ENCODE assay signal across 9 cellular contexts in genomic region chr22:20267441-20268288, GRCh38. TPM values are rescaled to one million over a fixed set of nuclear protein-coding genes. Genes with fewer than 3 reads are reported as not detected.
A peak's percentile ranks its signal among the peaks of the same experiment; 100 is the strongest.
DNase-seq lines count a peak whose midpoint lies in the region; ATAC-seq and TF ChIP-seq lines count a peak whose summit lies in the region.
"Had no signal": no experiment of that assay in that cellular context is flagged by ENCODE, and none has a peak within 500 bp of the region (broad histone marks: within the 10 kb centered on the region; RNA-seq: fewer than 3 reads in every experiment).

No MANE protein-coding gene starts in this region.

- intact Hi-C loops in right lobe of liver (cut with DNase I), result no loop called here

- peaks cover 4% of the 10 kb centered on the region for H3K4me1 Mint-ChIP-seq in type B pancreatic cell (ENCODE audit: unreplicated experiment)

- H3K36me3 Mint-ChIP-seq in activated naive CD4-positive, alpha-beta T cell treated with anti-CD3 and anti-CD28 coated beads, Interleukin-2, amount 50 U/mL, for 72 hours, result no peaks in the 10 kb centered on the region
- no peaks in the 10 kb centered on the region for H3K36me3 Mint-ChIP-seq in type B pancreatic cell

- no peaks in the 10 kb centered on the region for H3K36me3 ChIP-seq in right lobe of liver

- H3K9me3 ChIP-seq in right lobe of liver, result no peaks in the 10 kb centered on the region

- DNase-seq in activated naive CD4-positive, alpha-beta T cell treated with Interleukin-2 at 50 U/mL for 16 hours, result peak; percentile 16
- no peak for DNase-seq in activated naive CD4-positive, alpha-beta T cell treated with anti-CD3 and anti-CD28 coated beads, Interleukin-2, amount 50 U/mL, for 72 hours (ENCODE audit: low spot score in 2 of 2)
- DNase-seq in right lobe of liver, result peak in 1 of 3 donors; percentile 50
- DNase-seq in type B pancreatic cell (ENCODE audit: extremely low spot score, unreplicated experiment), result no peak
- no peak for DNase-seq in epidermal melanocyte (ENCODE audit: insufficient read length, low spot score)
- no peak for DNase-seq in SKM-1 (lab: John Stamatoyannopoulos, UW; ENCODE audit: unreplicated experiment)
- no peak for DNase-seq in activated CD8-positive, alpha-beta memory T cell treated with anti-CD3 and anti-CD28 coated beads, Interleukin-2, amount 50 U/mL, for 48 hours

- H3K27me3 Mint-ChIP-seq in type B pancreatic cell, result no peaks in the 10 kb centered on the region

- H3K4me3 Mint-ChIP-seq in type B pancreatic cell, result peak overlapping the region; percentile 62

- WGBS in right lobe of liver (ENCODE audit: insufficient coverage, low coverage, low lambda C conversion rate, missing lambda C conversion rate), result no CpG with 5 or more reads among the region's 104 CpGs

- H3K27ac Mint-ChIP-seq in activated naive CD4-positive, alpha-beta T cell treated with anti-CD3 and anti-CD28 coated beads, Interleukin-2, amount 50 U/mL, for 72 hours, result no peak overlapping the region
- H3K27ac Mint-ChIP-seq in type B pancreatic cell, result no peak overlapping the region

- TF ChIP-seq CTCF in right lobe of liver (IDR thresholded peaks at IDR 0.05) (no peak), type B pancreatic cell (conservative IDR thresholded peaks at IDR 0.05) (no peak)

- H3K4me1 ChIP-seq in right lobe of liver, result peaks cover 0 to 15% (median 3%) of the 10 kb centered on the region in 4 donors

- TF ChIP-seq POLR2A in right lobe of liver (IDR thresholded peaks at IDR 0.05), result no peak

- H3K9me3 Mint-ChIP-seq in activated naive CD4-positive, alpha-beta T cell treated with anti-CD3 and anti-CD28 coated beads, Interleukin-2, amount 50 U/mL, for 72 hours, result no peaks in the 10 kb centered on the region
- H3K9me3 Mint-ChIP-seq in type B pancreatic cell, result no peaks in the 10 kb centered on the region

- H3K27me3 ChIP-seq in right lobe of liver, result no peaks in the 10 kb centered on the region

- no peak for ATAC-seq in activated naive CD4-positive, alpha-beta T cell treated with anti-CD3 and anti-CD28 coated beads, Interleukin-2, amount 50 U/mL, for 72 hours
- peak in 2 of 4 donors; percentile 2 to 3 for ATAC-seq in right lobe of liver

- H3K27ac ChIP-seq in angular gyrus (ENCODE audit: low read depth, low read length), result peak overlapping the region; percentile 52
- no peak overlapping the region for H3K27ac ChIP-seq in right lobe of liver

- peak overlapping the region; percentile 48 to 60 (median 53) for H3K4me3 ChIP-seq in right lobe of liver

RNA-seq across cellular contexts. Expression of gene RTN4R, which starts 0.5 kb away (rescaled TPM):
- total RNA-seq in activated naive CD4-positive, alpha-beta T cell treated with anti-CD3 and anti-CD28 coated beads, Interleukin-2, amount 50 U/mL, for 72 hours, result 1 to 10 TPM; 1.1 to 2.2 TPM
- total RNA-seq in right lobe of liver (10 to 100 TPM in 2 of 6 experiments, 1 to 10 TPM in 4; 3.0 to 12.4 (median 8.5) TPM), type B pancreatic cell (ENCODE audit: low replicate concordance) (9.0 and 12.8 TPM in 2 replicates)
- total RNA-seq: OCI-LY7 had no signal

RNA-seq across cellular contexts. Expression of gene DGCR6L, which starts 52.2 kb away (rescaled TPM):
- total RNA-seq in activated naive CD4-positive, alpha-beta T cell treated with anti-CD3 and anti-CD28 coated beads, Interleukin-2, amount 50 U/mL, for 72 hours, result 10 to 100 TPM in 1 of 2 donors, 1 to 10 TPM in 1; 8.6 to 29.6 TPM
- total RNA-seq in right lobe of liver (10 to 100 TPM; 32.6 to 79.9 (median 50.9) TPM), type B pancreatic cell (ENCODE audit: low replicate concordance) (35.9 and 46.6 TPM in 2 replicates)
